9 cellular contexts compared by ENCODE assay signal in genomic region chr20:38874460-38875169, GRCh38. TPM values are rescaled to one million over a fixed set of nuclear protein-coding genes. Genes with fewer than 3 reads are reported as not detected.
A peak's percentile ranks its signal among the peaks of the same experiment; 100 is the strongest.
DNase-seq lines count a peak whose midpoint lies in the region; ATAC-seq, FAIRE-seq and TF ChIP-seq lines count a peak whose summit lies in the region.
"Had no signal": no experiment of that assay in that cellular context is flagged by ENCODE, and none has a peak within 500 bp of the region (broad histone marks: within the 10 kb centered on the region; RNA-seq: fewer than 3 reads in every experiment).

No MANE protein-coding gene starts in this region.

- peaks cover 21% of the 10 kb centered on the region; the same call in 1 of the 2 replicates for H3K79me2 ChIP-seq in OCI-LY1 (ENCODE audit: insufficient read depth, low read length)

- H3K9ac ChIP-seq in OCI-LY1 (ENCODE audit: low read length) = peak overlapping the region; percentile 73

- peak overlapping the region; percentile 100 for H3K27ac Mint-ChIP-seq in central memory CD8-positive, alpha-beta T cell (ENCODE audit: low read depth)
- H3K27ac Mint-ChIP-seq in natural killer cell treated with Interleukin-12 subunit alpha and Interleukin-12 subunit beta and Interleukin-15 and Interleukin-18, amount 100 ng/mL, for 72 hours = peak overlapping the region; percentile 96 to 97

- H3K36me3 ChIP-seq in OCI-LY1 (ENCODE audit: insufficient read depth, low read length) = no peaks in the 10 kb centered on the region; the same call in 1 of the 2 replicates
- H3K36me3 ChIP-seq in breast epithelium = no peaks in the 10 kb centered on the region

- H3K27me3 ChIP-seq in OCI-LY1 (ENCODE audit: insufficient read depth, low read length) (no peaks in the 10 kb centered on the region), breast epithelium (peaks cover 0 to 16% of the 10 kb centered on the region in 2 donors)

- H2AFZ ChIP-seq in OCI-LY1 (ENCODE audit: low read length) = no peak overlapping the region

- H3K4me3 ChIP-seq in OCI-LY1 (ENCODE audit: low read depth, low read length, poor library complexity, severe bottlenecking) (peak overlapping the region; percentile 50), breast epithelium (no peak overlapping the region)

- peak overlapping the region; percentile 83 for H3K4me2 ChIP-seq in OCI-LY1 (ENCODE audit: low read length)

- DNase-seq in GM18507 (ENCODE audit: extremely low spot score, insufficient read length, low read depth) (no peak), foreskin melanocyte (no peak), CD1c-positive myeloid dendritic cell (ENCODE audit: extremely low spot score) (no peak), SK-N-DZ (ENCODE audit: low spot score) (no peak), breast epithelium (ENCODE audit: low spot score in 2 of 2) (no peak)
- peak in 1 of 2 donors; percentile 59 for DNase-seq in central memory CD8-positive, alpha-beta T cell (ENCODE audit: low spot score in 2 of 2)
- DNase-seq in natural killer cell treated with Interleukin-12 subunit alpha and Interleukin-12 subunit beta and Interleukin-15 and Interleukin-18, amount 100 ng/mL, for 72 hours (ENCODE audit: low spot score) = no peak
- DNase-seq: NCI-H82 had no signal

- H3K9me3 ChIP-seq in OCI-LY1 (ENCODE audit: low read length) (no peaks in the 10 kb centered on the region), breast epithelium (no peaks in the 10 kb centered on the region)

- peaks cover 57% of the 10 kb centered on the region for H3K36me3 Mint-ChIP-seq in central memory CD8-positive, alpha-beta T cell (ENCODE audit: insufficient read depth)
- H3K36me3 Mint-ChIP-seq in natural killer cell treated with Interleukin-12 subunit alpha and Interleukin-12 subunit beta and Interleukin-15 and Interleukin-18, amount 100 ng/mL, for 72 hours = no peaks in the 10 kb centered on the region

- peaks cover 21% of the 10 kb centered on the region for H3F3A ChIP-seq in OCI-LY1 (ENCODE audit: insufficient read depth, low read length)

- H3K27me3 Mint-ChIP-seq in central memory CD8-positive, alpha-beta T cell = no peaks in the 10 kb centered on the region
- no peaks in the 10 kb centered on the region for H3K27me3 Mint-ChIP-seq in natural killer cell treated with Interleukin-12 subunit alpha and Interleukin-12 subunit beta and Interleukin-15 and Interleukin-18, amount 100 ng/mL, for 72 hours

- TF ChIP-seq POLR2A in breast epithelium (IDR thresholded peaks at IDR 0.05) = no peak

- no peaks in the 10 kb centered on the region for H4K20me1 ChIP-seq in OCI-LY1 (ENCODE audit: insufficient read depth, low read length)

- H3K9me3 Mint-ChIP-seq in central memory CD8-positive, alpha-beta T cell = no peaks in the 10 kb centered on the region
- no peaks in the 10 kb centered on the region for H3K9me3 Mint-ChIP-seq in natural killer cell treated with Interleukin-12 subunit alpha and Interleukin-12 subunit beta and Interleukin-15 and Interleukin-18, amount 100 ng/mL, for 72 hours

- H3K4me3 Mint-ChIP-seq in central memory CD8-positive, alpha-beta T cell = peak overlapping the region; percentile 82
- peak overlapping the region; percentile 95 for H3K4me3 Mint-ChIP-seq in natural killer cell treated with Interleukin-12 subunit alpha and Interleukin-12 subunit beta and Interleukin-15 and Interleukin-18, amount 100 ng/mL, for 72 hours

- H3K27ac ChIP-seq in OCI-LY1 (ENCODE audit: low read depth, low read length, poor library complexity, severe bottlenecking) = peak overlapping the region; percentile 100
- peak overlapping the region in 1 of 2 donors; percentile 52 for H3K27ac ChIP-seq in breast epithelium

- intact Hi-C loops in breast epithelium (cut with DNase I; ENCODE audit: low total_unique reads) = no loop called here

- TF ChIP-seq CTCF in OCI-LY1 (IDR thresholded peaks at IDR 0.05; ENCODE audit: low read length) (no peak), breast epithelium (IDR thresholded peaks at IDR 0.05) (no peak)

- H3K4me1 ChIP-seq in OCI-LY1 (ENCODE audit: insufficient read depth, low read length, severe bottlenecking) (peaks cover 98% of the 10 kb centered on the region), breast epithelium (no peaks in the 10 kb centered on the region)

- peak; percentile 76 for FAIRE-seq in GM18507 (lab: Jason Lieb, UNC)

- H3K9me2 ChIP-seq in OCI-LY1 (ENCODE audit: low read depth, low read length) = no peaks in the 10 kb centered on the region

- H3K4me1 Mint-ChIP-seq in central memory CD8-positive, alpha-beta T cell = peaks cover 93% of the 10 kb centered on the region
- peaks cover 74 to 94% of the 10 kb centered on the region in 2 donors for H3K4me1 Mint-ChIP-seq in natural killer cell treated with Interleukin-12 subunit alpha and Interleukin-12 subunit beta and Interleukin-15 and Interleukin-18, amount 100 ng/mL, for 72 hours (ENCODE audit: low read depth in 2 of 2)

- peak; percentile 52 for ATAC-seq in central memory CD8-positive, alpha-beta T cell (replicated peaks; ENCODE audit: extremely low read depth, poor library complexity, severe bottlenecking)
- ATAC-seq in natural killer cell treated with Interleukin-12 subunit alpha and Interleukin-12 subunit beta and Interleukin-15 and Interleukin-18, amount 100 ng/mL, for 72 hours = no peak

RNA-seq across cellular contexts. Expression of gene FAM83D, which starts 51.6 kb away (rescaled TPM):
- 10 to 100 TPM in 1 of 2 donors, 1 to 10 TPM in 1; 8.1 to 25.0 TPM for total RNA-seq in natural killer cell treated with Interleukin-12 subunit alpha and Interleukin-12 subunit beta and Interleukin-15 and Interleukin-18, amount 100 ng/mL, for 72 hours
- polyA plus RNA-seq in SK-N-DZ (2014; cell fraction: cytosol; rRNA removed) = 99.3 and 104 TPM in 2 replicates
- 58.0 and 67.2 TPM in 2 replicates for polyA plus RNA-seq in SK-N-DZ (2014; cell fraction: nucleus; rRNA removed)
- under 1 TPM; 0.33 to 0.64 (median 0.59) TPM for total RNA-seq in breast epithelium

Comparison
In these comparisons a context has a peak if more than half of its experiments do, and no peak if none do; other contexts are left out.
1. RNA of gene FAM83D, which starts 51.6 kb away (total RNA-seq): 8.1 to 25.0 TPM in natural killer cell treated with Interleukin-12 subunit alpha and Interleukin-12 subunit beta and Interleukin-15 and Interleukin-18, amount 100 ng/mL, for 72 hours; 0.33 to 0.64 TPM in breast epithelium; every median in the first group is over 4 times any median in the second.